ENCODE assay signal across 24 cellular contexts in the genomic region with DNA sequence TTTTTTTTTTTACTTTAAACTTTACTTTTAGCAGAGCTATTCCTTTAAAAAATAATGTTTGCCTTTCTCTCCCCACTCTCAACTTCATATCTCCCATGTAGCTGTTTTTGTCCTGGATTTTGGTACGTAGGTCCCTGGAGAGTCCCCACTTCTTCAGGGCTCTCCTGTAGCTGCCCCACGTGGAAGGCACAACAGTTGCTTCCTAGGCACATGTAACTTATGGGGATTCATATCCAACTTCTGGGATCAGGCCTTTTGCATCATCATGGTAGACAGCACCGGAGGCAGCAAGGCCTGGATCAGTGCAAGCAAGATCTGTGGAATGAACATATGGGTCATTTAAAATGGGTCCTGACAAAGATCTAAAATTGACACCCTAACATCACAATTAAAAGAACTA.
A peak's percentile ranks its signal among the peaks of the same experiment; 100 is the strongest.
DNase-seq lines count a peak whose midpoint lies in the region; ATAC-seq and TF ChIP-seq lines count a peak whose summit lies in the region.
"Had no signal": no experiment of that assay in that cellular context is flagged by ENCODE, and none has a peak within 500 bp of the region (broad histone marks: within the 10 kb centered on the region; RNA-seq: fewer than 3 reads in every experiment).

No MANE protein-coding gene starts in this region.

- H3K27me3 Mint-ChIP-seq in endodermal cell (ENCODE audit: insufficient read depth) = peaks cover 12% of the 10 kb centered on the region

- H3K27ac ChIP-seq in endodermal cell (ENCODE audit: low read depth, low read length) = no peak overlapping the region
- H3K27ac ChIP-seq in esophagus muscularis mucosa (replicated peaks in 1 of 4) = no peak overlapping the region
- no peak overlapping the region for H3K27ac ChIP-seq in hepatocyte
- H3K27ac ChIP-seq: BLaER1 had no signal

- no peaks in the 10 kb centered on the region for H3K36me3 Mint-ChIP-seq in endodermal cell (ENCODE audit: low read depth)
- H3K36me3 Mint-ChIP-seq: CD14-positive monocyte; CD4-positive, alpha-beta memory T cell; CD4-positive, CD25-positive, alpha-beta regulatory T cell had no signal

- no peaks in the 10 kb centered on the region for H3K79me2 ChIP-seq in hepatocyte

- H3K9me3 ChIP-seq in endodermal cell (ENCODE audit: control insufficient read depth, low read length) (no peaks in the 10 kb centered on the region), esophagus muscularis mucosa (no peaks in the 10 kb centered on the region), hepatocyte (ENCODE audit: low read depth) (no peaks in the 10 kb centered on the region)
- H3K9me3 ChIP-seq: BE2C, BLaER1 had no signal

- H3K4me2 ChIP-seq in hepatocyte = no peak overlapping the region
- H3K4me2 ChIP-seq: BLaER1 had no signal

- DNase-seq in endodermal cell = peak; percentile 17
- DNase-seq in esophagus muscularis mucosa (ENCODE audit: extremely low spot score) = peak; percentile 68
- peak; percentile 4 for DNase-seq in mucosa of gallbladder (ENCODE audit: low spot score)
- DNase-seq in T-helper 2 cell = no peak
- no peak for DNase-seq in hepatocyte (ENCODE audit: low spot score)
- DNase-seq: 8988T; ACHN; BE2C; C1 segment of cervical spinal cord; CD4-positive, alpha-beta memory T cell; CD4-positive, CD25-positive, alpha-beta regulatory T cell; CD8-positive, alpha-beta memory T cell; COR-L47; DMS 273 treated with DMSO at 0.1 percent for 48 hours; DMS153; DMS53; DMS79; DND-41; EL; GDM1 had no signal

- no peak overlapping the region for H3K4me3 Mint-ChIP-seq in endodermal cell
- H3K4me3 Mint-ChIP-seq: CD14-positive monocyte; CD4-positive, alpha-beta memory T cell; CD8-positive, alpha-beta memory T cell had no signal

- peaks cover 23% of the 10 kb centered on the region for H3K4me1 Mint-ChIP-seq in endodermal cell
- H3K4me1 Mint-ChIP-seq: CD14-positive monocyte; CD4-positive, alpha-beta memory T cell; CD4-positive, CD25-positive, alpha-beta regulatory T cell; CD8-positive, alpha-beta memory T cell had no signal

- no peaks in the 10 kb centered on the region for H3K9me3 Mint-ChIP-seq in endodermal cell

- TF ChIP-seq CTCF in endodermal cell (conservative IDR thresholded peaks at IDR 0.05) = no peak
- TF ChIP-seq CTCF in esophagus muscularis mucosa (IDR thresholded peaks at IDR 0.05) = no peak
- TF ChIP-seq CTCF in hepatocyte (IDR thresholded peaks at IDR 0.05; ENCODE audit: poor library complexity) = no peak

- no peak overlapping the region for H2AFZ ChIP-seq in hepatocyte

- ATAC-seq in HG02970 (IDR thresholded peaks at IDR 0.05; ENCODE audit: low FRiP score, unreplicated experiment) = no peak
- ATAC-seq: GM12878 had no signal

- H3K4me1 ChIP-seq in endodermal cell (ENCODE audit: control insufficient read depth, insufficient read depth, low read length) = peaks cover 4% of the 10 kb centered on the region
- no peaks in the 10 kb centered on the region for H3K4me1 ChIP-seq in esophagus muscularis mucosa
- no peaks in the 10 kb centered on the region for H3K4me1 ChIP-seq in hepatocyte (ENCODE audit: insufficient read depth)
- H3K4me1 ChIP-seq: BE2C, BLaER1 had no signal

- H3K27ac Mint-ChIP-seq in endodermal cell = no peak overlapping the region
- H3K27ac Mint-ChIP-seq: CD14-positive monocyte; CD4-positive, alpha-beta memory T cell; CD4-positive, CD25-positive, alpha-beta regulatory T cell; CD8-positive, alpha-beta memory T cell had no signal

- no peak for TF ChIP-seq EP300 in esophagus muscularis mucosa (IDR thresholded peaks at IDR 0.05)

- H3K27me3 ChIP-seq in endodermal cell (ENCODE audit: control insufficient read depth, insufficient read depth, low read length, poor library complexity, severe bottlenecking) = no peaks in the 10 kb centered on the region
- H3K27me3 ChIP-seq in esophagus muscularis mucosa = peaks cover 0 to 11% (median 0%) of the 10 kb centered on the region in 4 donors
- H3K27me3 ChIP-seq in hepatocyte = no peaks in the 10 kb centered on the region
- H3K27me3 ChIP-seq: BE2C, BLaER1 had no signal

- no peaks in the 10 kb centered on the region for H3K9me2 ChIP-seq in hepatocyte (replicated peaks; ENCODE audit: insufficient read depth)

- no peak for TF ChIP-seq POLR2A in esophagus muscularis mucosa (IDR thresholded peaks at IDR 0.05; ENCODE audit: low read depth)

- no peak overlapping the region for H3K4me3 ChIP-seq in endodermal cell (ENCODE audit: low read length)
- no peak overlapping the region for H3K4me3 ChIP-seq in esophagus muscularis mucosa
- H3K4me3 ChIP-seq in hepatocyte = no peak overlapping the region
- H3K4me3 ChIP-seq: BLaER1, GM12878 had no signal

- H3K9ac ChIP-seq in endodermal cell (ENCODE audit: extremely low read depth, low read length, poor library complexity, severe bottlenecking) = no peak overlapping the region
- H3K9ac ChIP-seq: BLaER1 had no signal

- WGBS in endodermal cell (ENCODE audit: insufficient coverage in 1 of 2, insufficient read length in 1 of 2), 2 experiments = 95 to 100% methylated on average over 2 to 3 of the region's 3 CpGs
- 79% methylated on average over 3 of the region's 3 CpGs for WGBS in esophagus muscularis mucosa
- 91% methylated on average over 3 of the region's 3 CpGs for WGBS in hepatocyte (ENCODE audit: low lambda C conversion rate, missing lambda C conversion rate)

- H3K36me3 ChIP-seq in endodermal cell (ENCODE audit: control insufficient read depth, insufficient read depth, low read length) (no peaks in the 10 kb centered on the region), esophagus muscularis mucosa (no peaks in the 10 kb centered on the region), hepatocyte (replicated peaks; ENCODE audit: insufficient read depth, low read depth) (no peaks in the 10 kb centered on the region)
- H3K36me3 ChIP-seq: BE2C, BLaER1 had no signal

- intact Hi-C loops in esophagus muscularis mucosa (cut with DNase I) = no loop called here

- H4K20me1 ChIP-seq in hepatocyte (ENCODE audit: insufficient read depth, poor library complexity, severe bottlenecking) = no peaks in the 10 kb centered on the region
- H4K20me1 ChIP-seq: BLaER1 had no signal

Comparison
In these comparisons a context has a peak if more than half of its experiments do, and no peak if none do; other contexts are left out.
1. DNase-seq: peak in endodermal cell (single experiment), esophagus muscularis mucosa (single experiment) and mucosa of gallbladder (single experiment); none in T-helper 2 cell (0 of 5) and hepatocyte (single experiment).